In genomic region chr7:88062238-88062637, GRCh38 we compare ENCODE assay signal across 26 cellular contexts.
"Had no signal": no experiment of that assay in that cellular context is flagged by ENCODE, and none has a peak within 500 bp of the region (broad histone marks: within the 10 kb centered on the region; RNA-seq: fewer than 3 reads in every experiment).

No MANE protein-coding gene starts in this region.

- H3K4me1 ChIP-seq: colonic mucosa, esophagus squamous epithelium, gastroesophageal sphincter, left lung, lower lobe of right lung had no signal

- H3K9me3 ChIP-seq: colonic mucosa, esophagus squamous epithelium, gastroesophageal sphincter, heart left ventricle, left lung, lower lobe of right lung, mucosa of descending colon had no signal

- H3K27me3 Mint-ChIP-seq: dendritic cell treated with granulocyte-macrophage colony-stimulating factor and Interleukin-4, amounts not matched to agents 40 ng/mL and 50 ng/mL, for 4 days; effector memory CD8-positive, alpha-beta T cell; naive B cell had no signal

- H3K4me3 Mint-ChIP-seq: dendritic cell treated with granulocyte-macrophage colony-stimulating factor and Interleukin-4, amounts not matched to agents 40 ng/mL and 50 ng/mL, for 4 days; effector memory CD8-positive, alpha-beta T cell; endodermal cell; immature natural killer cell; mesothelial cell of epicardium; naive B cell had no signal

- H3K79me2 ChIP-seq: hepatocyte had no signal

- H3K9me3 Mint-ChIP-seq: dendritic cell treated with granulocyte-macrophage colony-stimulating factor and Interleukin-4, amounts not matched to agents 40 ng/mL and 50 ng/mL, for 4 days; effector memory CD8-positive, alpha-beta T cell; endodermal cell; naive B cell had no signal

- H3K27ac Mint-ChIP-seq: dendritic cell treated with granulocyte-macrophage colony-stimulating factor and Interleukin-4, amounts not matched to agents 40 ng/mL and 50 ng/mL, for 4 days; effector memory CD8-positive, alpha-beta T cell; endodermal cell; immature natural killer cell; mesothelial cell of epicardium; naive B cell had no signal

- H3K4me1 Mint-ChIP-seq: endodermal cell, immature natural killer cell, mesothelial cell of epicardium, naive B cell had no signal

- H3K27me3 ChIP-seq: colonic mucosa, esophagus squamous epithelium, gastroesophageal sphincter, heart left ventricle, hepatocyte, left lung had no signal

- DNase-seq: colonic mucosa; cortex of kidney; effector CD8-positive, alpha-beta T cell; effector memory CD8-positive, alpha-beta T cell; endodermal cell; erythroblast; esophagus squamous epithelium; foreskin fibroblast; heart left ventricle; hypothalamus; immature natural killer cell; islet precursor cell; kidney; kidney glomerular epithelial cell; left lung; left ventricle myocardium superior; lower lobe of right lung; mesenchymal stem cell; mucosa of descending colon; naive B cell had no signal

- H3K4me3 ChIP-seq: colonic mucosa, esophagus squamous epithelium, gastroesophageal sphincter, heart left ventricle, hepatocyte, left lung, lower lobe of right lung, mucosa of descending colon had no signal

- H3K36me3 ChIP-seq: colonic mucosa, esophagus squamous epithelium, gastroesophageal sphincter, heart left ventricle, left lung, lower lobe of right lung had no signal

- H3K27ac ChIP-seq: colonic mucosa, epithelial cell of prostate, esophagus squamous epithelium, gastroesophageal sphincter, heart left ventricle, hepatocyte, left lung, lower lobe of right lung had no signal

- ATAC-seq: effector memory CD8-positive, alpha-beta T cell; esophagus mucosa; gastroesophageal sphincter; heart left ventricle; left lung; left ventricle myocardium superior; lower lobe of right lung; mucosa of descending colon had no signal

- H2AFZ ChIP-seq: hepatocyte had no signal

- H3K4me2 ChIP-seq: hepatocyte had no signal

- H3K36me3 Mint-ChIP-seq: naive B cell had no signal
